ENCODE assay signal across 1 cellular context in the genomic region with DNA sequence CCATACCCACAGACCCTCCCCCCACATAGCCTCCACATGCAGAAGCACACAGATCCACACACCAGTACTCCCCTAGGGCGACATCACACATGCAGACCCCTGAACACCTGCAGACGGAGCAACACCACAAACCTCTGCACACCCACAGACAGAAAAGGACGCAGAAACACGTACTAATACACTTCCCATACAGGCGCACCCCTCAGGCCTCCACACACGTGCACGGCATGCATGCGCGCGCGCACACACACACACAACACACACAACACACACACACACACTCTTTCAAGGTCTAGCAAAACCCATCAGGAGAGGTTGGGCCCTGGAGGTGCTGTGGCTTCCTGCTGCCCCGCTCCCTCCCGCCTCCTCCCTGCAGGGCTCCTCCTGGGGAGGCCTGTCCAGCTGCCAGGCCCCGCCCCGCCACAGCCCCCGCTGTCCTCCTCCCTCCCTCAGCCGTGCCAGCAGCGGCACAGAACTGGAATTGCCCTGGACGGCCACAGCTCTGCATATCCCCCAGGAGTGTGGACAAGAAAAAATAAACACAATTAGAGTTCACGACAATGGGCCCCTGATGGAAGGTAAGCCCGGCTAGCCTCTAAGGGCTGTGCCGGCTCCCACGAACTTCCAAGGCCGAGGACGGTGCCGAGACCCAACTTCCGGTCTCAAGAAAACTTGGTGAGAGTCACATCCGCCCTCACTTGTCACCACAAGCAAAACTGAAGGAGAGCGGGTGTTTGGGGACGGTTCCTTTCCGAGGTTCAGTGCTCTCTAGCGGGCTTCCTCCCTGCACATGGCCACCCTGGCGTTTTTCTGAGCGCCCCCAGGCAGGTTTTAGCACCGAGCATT.
TF ChIP-seq lines count a peak whose summit lies in the region.

No MANE protein-coding gene starts in this region.

TF ChIP-seq in HepG2, 621 proteins besides CTCF, POLR2A, EP300 and RAD21 (continued from another document and continues in another):
- TF ChIP-seq DRAP1 (CRISPR knock-in tag; IDR thresholded peaks at IDR 0.05), result peak; percentile 89
- peak; percentile 81; the same call in 1 of the 2 replicates for TF ChIP-seq SAFB2 (CRISPR knock-in tag; IDR thresholded peaks at IDR 0.05; ENCODE audit: borderline replicate concordance, low read depth)
- TF ChIP-seq NRL (CRISPR knock-in tag; IDR thresholded peaks at IDR 0.05; ENCODE audit: borderline replicate concordance), result peak; percentile 68; the same call in 1 of the 2 replicates
- TF ChIP-seq ZEB1 (IDR thresholded peaks at IDR 0.05; ENCODE audit: insufficient replicate concordance, low read depth), result no peak
- TF ChIP-seq HOMEZ (CRISPR knock-in tag; IDR thresholded peaks at IDR 0.05; ENCODE audit: low read depth), result no peak; the same call in 1 of the 2 replicates
- no peak for TF ChIP-seq ZNF570 (CRISPR knock-in tag; IDR thresholded peaks at IDR 0.05; ENCODE audit: borderline replicate concordance)
- no peak for TF ChIP-seq LCORL (IDR thresholded peaks at IDR 0.05)
- peak; percentile 59; the same call in 1 of the 2 replicates for TF ChIP-seq LCORL (CRISPR knock-in tag; IDR thresholded peaks at IDR 0.05)
- no peak for TF ChIP-seq BRCA1 (CRISPR knock-in tag; IDR thresholded peaks at IDR 0.05)
- TF ChIP-seq, protein P1, sequence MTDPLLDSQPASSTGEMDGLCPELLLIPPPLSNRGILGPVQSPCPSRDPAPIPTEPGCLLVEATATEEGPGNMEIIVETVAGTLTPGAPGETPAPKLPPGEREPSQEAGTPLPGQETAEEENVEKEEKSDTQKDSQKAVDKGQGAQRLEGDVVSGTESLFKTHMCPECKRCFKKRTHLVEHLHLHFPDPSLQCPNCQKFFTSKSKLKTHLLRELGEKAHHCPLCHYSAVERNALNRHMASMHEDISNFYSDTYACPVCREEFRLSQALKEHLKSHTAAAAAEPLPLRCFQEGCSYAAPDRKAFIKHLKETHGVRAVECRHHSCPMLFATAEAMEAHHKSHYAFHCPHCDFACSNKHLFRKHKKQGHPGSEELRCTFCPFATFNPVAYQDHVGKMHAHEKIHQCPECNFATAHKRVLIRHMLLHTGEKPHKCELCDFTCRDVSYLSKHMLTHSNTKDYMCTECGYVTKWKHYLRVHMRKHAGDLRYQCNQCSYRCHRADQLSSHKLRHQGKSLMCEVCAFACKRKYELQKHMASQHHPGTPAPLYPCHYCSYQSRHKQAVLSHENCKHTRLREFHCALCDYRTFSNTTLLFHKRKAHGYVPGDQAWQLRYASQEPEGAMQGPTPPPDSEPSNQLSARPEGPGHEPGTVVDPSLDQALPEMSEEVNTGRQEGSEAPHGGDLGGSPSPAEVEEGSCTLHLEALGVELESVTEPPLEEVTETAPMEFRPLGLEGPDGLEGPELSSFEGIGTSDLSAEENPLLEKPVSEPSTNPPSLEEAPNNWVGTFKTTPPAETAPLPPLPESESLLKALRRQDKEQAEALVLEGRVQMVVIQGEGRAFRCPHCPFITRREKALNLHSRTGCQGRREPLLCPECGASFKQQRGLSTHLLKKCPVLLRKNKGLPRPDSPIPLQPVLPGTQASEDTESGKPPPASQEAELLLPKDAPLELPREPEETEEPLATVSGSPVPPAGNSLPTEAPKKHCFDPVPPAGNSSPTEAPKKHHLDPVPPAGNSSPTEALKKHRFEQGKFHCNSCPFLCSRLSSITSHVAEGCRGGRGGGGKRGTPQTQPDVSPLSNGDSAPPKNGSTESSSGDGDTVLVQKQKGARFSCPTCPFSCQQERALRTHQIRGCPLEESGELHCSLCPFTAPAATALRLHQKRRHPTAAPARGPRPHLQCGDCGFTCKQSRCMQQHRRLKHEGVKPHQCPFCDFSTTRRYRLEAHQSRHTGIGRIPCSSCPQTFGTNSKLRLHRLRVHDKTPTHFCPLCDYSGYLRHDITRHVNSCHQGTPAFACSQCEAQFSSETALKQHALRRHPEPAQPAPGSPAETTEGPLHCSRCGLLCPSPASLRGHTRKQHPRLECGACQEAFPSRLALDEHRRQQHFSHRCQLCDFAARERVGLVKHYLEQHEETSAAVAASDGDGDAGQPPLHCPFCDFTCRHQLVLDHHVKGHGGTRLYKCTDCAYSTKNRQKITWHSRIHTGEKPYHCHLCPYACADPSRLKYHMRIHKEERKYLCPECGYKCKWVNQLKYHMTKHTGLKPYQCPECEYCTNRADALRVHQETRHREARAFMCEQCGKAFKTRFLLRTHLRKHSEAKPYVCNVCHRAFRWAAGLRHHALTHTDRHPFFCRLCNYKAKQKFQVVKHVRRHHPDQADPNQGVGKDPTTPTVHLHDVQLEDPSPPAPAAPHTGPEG (CRISPR knock-in tag; IDR thresholded peaks at IDR 0.05), result peak; percentile 63; the same call in 1 of the 2 replicates
- TF ChIP-seq, protein P2, sequence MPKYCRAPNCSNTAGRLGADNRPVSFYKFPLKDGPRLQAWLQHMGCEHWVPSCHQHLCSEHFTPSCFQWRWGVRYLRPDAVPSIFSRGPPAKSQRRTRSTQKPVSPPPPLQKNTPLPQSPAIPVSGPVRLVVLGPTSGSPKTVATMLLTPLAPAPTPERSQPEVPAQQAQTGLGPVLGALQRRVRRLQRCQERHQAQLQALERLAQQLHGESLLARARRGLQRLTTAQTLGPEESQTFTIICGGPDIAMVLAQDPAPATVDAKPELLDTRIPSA (CRISPR knock-in tag; IDR thresholded peaks at IDR 0.05; ENCODE audit: borderline replicate concordance), result no peak
- no peak for TF ChIP-seq SYNCRIP (IDR thresholded peaks at IDR 0.05; ENCODE audit: insufficient read depth, low read depth, low read length)
- TF ChIP-seq DNMT3B (CRISPR knock-in tag; conservative IDR thresholded peaks at IDR 0.05), result peak; percentile 66; the same call in 1 of the 2 replicates
- TF ChIP-seq AKAP8 (CRISPR knock-in tag; IDR thresholded peaks at IDR 0.05), result no peak; the same call in 1 of the 2 replicates
- no peak for TF ChIP-seq ATM (IDR thresholded peaks at IDR 0.05; ENCODE audit: borderline replicate concordance)
- TF ChIP-seq ZNF616 (CRISPR knock-in tag; IDR thresholded peaks at IDR 0.05; ENCODE audit: low read depth), result peak; percentile 61; the same call in 1 of the 2 replicates
- TF ChIP-seq TBX3 (IDR thresholded peaks at IDR 0.05; ENCODE audit: borderline replicate concordance), result no peak
- TF ChIP-seq, protein P3, sequence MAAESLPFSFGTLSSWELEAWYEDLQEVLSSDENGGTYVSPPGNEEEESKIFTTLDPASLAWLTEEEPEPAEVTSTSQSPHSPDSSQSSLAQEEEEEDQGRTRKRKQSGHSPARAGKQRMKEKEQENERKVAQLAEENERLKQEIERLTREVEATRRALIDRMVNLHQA (CRISPR knock-in tag; IDR thresholded peaks at IDR 0.05), result no peak
- TF ChIP-seq PBX2 (CRISPR knock-in tag; IDR thresholded peaks at IDR 0.05), result no peak
- TF ChIP-seq, protein P4, sequence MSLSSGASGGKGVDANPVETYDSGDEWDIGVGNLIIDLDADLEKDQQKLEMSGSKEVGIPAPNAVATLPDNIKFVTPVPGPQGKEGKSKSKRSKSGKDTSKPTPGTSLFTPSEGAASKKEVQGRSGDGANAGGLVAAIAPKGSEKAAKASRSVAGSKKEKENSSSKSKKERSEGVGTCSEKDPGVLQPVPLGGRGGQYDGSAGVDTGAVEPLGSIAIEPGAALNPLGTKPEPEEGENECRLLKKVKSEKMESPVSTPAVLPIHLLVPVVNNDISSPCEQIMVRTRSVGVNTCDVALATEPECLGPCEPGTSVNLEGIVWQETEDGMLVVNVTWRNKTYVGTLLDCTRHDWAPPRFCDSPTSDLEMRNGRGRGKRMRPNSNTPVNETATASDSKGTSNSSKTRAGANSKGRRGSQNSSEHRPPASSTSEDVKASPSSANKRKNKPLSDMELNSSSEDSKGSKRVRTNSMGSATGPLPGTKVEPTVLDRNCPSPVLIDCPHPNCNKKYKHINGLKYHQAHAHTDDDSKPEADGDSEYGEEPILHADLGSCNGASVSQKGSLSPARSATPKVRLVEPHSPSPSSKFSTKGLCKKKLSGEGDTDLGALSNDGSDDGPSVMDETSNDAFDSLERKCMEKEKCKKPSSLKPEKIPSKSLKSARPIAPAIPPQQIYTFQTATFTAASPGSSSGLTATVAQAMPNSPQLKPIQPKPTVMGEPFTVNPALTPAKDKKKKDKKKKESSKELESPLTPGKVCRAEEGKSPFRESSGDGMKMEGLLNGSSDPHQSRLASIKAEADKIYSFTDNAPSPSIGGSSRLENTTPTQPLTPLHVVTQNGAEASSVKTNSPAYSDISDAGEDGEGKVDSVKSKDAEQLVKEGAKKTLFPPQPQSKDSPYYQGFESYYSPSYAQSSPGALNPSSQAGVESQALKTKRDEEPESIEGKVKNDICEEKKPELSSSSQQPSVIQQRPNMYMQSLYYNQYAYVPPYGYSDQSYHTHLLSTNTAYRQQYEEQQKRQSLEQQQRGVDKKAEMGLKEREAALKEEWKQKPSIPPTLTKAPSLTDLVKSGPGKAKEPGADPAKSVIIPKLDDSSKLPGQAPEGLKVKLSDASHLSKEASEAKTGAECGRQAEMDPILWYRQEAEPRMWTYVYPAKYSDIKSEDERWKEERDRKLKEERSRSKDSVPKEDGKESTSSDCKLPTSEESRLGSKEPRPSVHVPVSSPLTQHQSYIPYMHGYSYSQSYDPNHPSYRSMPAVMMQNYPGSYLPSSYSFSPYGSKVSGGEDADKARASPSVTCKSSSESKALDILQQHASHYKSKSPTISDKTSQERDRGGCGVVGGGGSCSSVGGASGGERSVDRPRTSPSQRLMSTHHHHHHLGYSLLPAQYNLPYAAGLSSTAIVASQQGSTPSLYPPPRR (CRISPR knock-in tag; IDR thresholded peaks at IDR 0.05; ENCODE audit: borderline replicate concordance), result no peak
- TF ChIP-seq ZNF232 (CRISPR knock-in tag; IDR thresholded peaks at IDR 0.05; ENCODE audit: borderline replicate concordance), result peak; percentile 74; the same call in 1 of the 2 replicates
- TF ChIP-seq ZFP36L1 (CRISPR knock-in tag; IDR thresholded peaks at IDR 0.05), result no peak; the same call in 1 of the 2 replicates
- TF ChIP-seq, protein P5, sequence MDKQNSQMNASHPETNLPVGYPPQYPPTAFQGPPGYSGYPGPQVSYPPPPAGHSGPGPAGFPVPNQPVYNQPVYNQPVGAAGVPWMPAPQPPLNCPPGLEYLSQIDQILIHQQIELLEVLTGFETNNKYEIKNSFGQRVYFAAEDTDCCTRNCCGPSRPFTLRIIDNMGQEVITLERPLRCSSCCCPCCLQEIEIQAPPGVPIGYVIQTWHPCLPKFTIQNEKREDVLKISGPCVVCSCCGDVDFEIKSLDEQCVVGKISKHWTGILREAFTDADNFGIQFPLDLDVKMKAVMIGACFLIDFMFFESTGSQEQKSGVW (CRISPR knock-in tag; IDR thresholded peaks at IDR 0.05; ENCODE audit: borderline replicate concordance), result no peak
- no peak for TF ChIP-seq CCAR2 (optimal IDR thresholded peaks at IDR 0.05; ENCODE audit: low read depth, low read length)
- TF ChIP-seq PRMT3 (CRISPR knock-in tag; IDR thresholded peaks at IDR 0.05; ENCODE audit: borderline replicate concordance, low read depth), result peak; percentile 43; the same call in 1 of the 2 replicates
- no peak; the same call in 1 of the 2 replicates for TF ChIP-seq IRF1 (CRISPR knock-in tag; IDR thresholded peaks at IDR 0.05; ENCODE audit: low read depth)
- TF ChIP-seq ZBTB42 (CRISPR knock-in tag; IDR thresholded peaks at IDR 0.05), result no peak
- TF ChIP-seq ZBTB20 (CRISPR knock-in tag; IDR thresholded peaks at IDR 0.05; ENCODE audit: borderline replicate concordance, low read depth), result peak; percentile 69; the same call in 1 of the 2 replicates
- TF ChIP-seq, protein P6, sequence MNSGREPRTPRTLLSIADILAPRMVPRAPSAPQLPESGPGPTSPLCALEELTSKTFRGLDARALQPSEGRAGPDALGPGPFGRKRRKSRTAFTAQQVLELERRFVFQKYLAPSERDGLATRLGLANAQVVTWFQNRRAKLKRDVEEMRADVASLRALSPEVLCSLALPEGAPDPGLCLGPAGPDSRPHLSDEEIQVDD (CRISPR knock-in tag; IDR thresholded peaks at IDR 0.05; ENCODE audit: borderline replicate concordance), result no peak
- TF ChIP-seq ZNF572 (CRISPR knock-in tag; IDR thresholded peaks at IDR 0.05), result 0 out of 2 replicates have a peak, but pooled peaks have one; percentile 14
